Comparison of ENCODE assay signal across 8 cellular contexts in the genomic region with DNA sequence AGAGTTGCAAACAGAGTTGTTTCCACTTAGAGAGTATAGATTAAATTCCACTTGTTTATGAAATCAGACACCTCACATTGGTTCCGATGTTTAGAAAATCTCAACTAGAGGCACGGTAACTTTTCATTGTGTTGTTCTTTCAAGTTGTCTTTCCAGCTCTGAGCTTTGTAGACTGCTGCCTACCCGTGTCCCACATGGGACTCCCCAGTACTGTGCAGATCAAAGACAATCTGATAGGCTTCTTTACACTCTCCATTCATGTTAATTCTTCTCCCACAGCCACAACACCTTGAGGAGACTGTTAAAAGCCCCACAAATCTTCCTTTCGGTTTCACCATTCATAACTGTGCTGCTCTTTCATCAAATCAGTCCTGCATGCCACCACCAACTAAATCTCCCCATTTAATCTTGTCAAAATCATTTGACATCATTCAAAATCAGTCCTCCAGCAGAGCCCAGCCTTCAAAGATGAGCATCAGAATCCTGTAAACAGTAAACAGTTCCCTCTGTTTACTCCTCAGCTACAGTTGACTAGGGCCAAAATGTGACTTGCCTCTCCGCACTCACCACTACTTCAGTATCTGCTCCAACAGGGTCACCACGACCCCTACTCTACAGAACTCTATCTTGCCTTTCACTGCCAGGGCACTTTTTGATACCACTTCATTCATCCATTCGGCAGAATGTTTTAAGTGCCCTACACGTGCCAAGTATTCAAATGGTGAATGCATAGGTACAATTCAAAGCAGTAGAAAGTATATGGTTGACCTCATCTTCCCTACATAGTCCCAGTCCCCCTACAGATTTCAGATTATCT. TPM values are rescaled to one million over a fixed set of nuclear protein-coding genes. Genes with fewer than 3 reads are reported as not detected.
A peak's percentile ranks its signal among the peaks of the same experiment; 100 is the strongest.
DNase-seq lines count a peak whose midpoint lies in the region; ATAC-seq and TF ChIP-seq lines count a peak whose summit lies in the region.

No MANE protein-coding gene starts in this region.

- no peaks in the 10 kb centered on the region for H3K9me3 ChIP-seq in right atrium auricular region

- H3K27me3 Mint-ChIP-seq in T-helper 2 cell treated with Interferon-gamma antibody and Interleukin-4, amounts not matched to agents 5 μg/mL and 100 μg/mL, for 36 hours (ENCODE audit: low read depth): no peaks in the 10 kb centered on the region

- H3K27ac Mint-ChIP-seq in T-helper 2 cell treated with Interferon-gamma antibody and Interleukin-4, amounts not matched to agents 5 μg/mL and 100 μg/mL, for 36 hours: peak overlapping the region; percentile 80

- TF ChIP-seq CTCF in GM06990 (IDR thresholded peaks at IDR 0.05; ENCODE audit: insufficient read depth, low read length, poor library complexity, severe bottlenecking): no peak
- no peak for TF ChIP-seq CTCF in HFF-Myc (IDR thresholded peaks at IDR 0.05; ENCODE audit: low read depth, low read length, missing control alignments)
- TF ChIP-seq CTCF in foreskin keratinocyte (conservative IDR thresholded peaks at IDR 0.05): no peak
- TF ChIP-seq CTCF in right atrium auricular region (IDR thresholded peaks at IDR 0.05): no peak

- H3K4me3 Mint-ChIP-seq in T-helper 2 cell treated with Interferon-gamma antibody and Interleukin-4, amounts not matched to agents 5 μg/mL and 100 μg/mL, for 36 hours: peak overlapping the region; percentile 57

- peaks cover 58% of the 10 kb centered on the region for H3K4me1 Mint-ChIP-seq in T-helper 2 cell treated with Interferon-gamma antibody and Interleukin-4, amounts not matched to agents 5 μg/mL and 100 μg/mL, for 36 hours (ENCODE audit: low read depth)

- H3K4me1 ChIP-seq in foreskin keratinocyte (peaks cover 38% of the 10 kb centered on the region), urinary bladder (ENCODE audit: insufficient read depth) (peaks cover 2% of the 10 kb centered on the region), right atrium auricular region (peaks cover 0 to 74% of the 10 kb centered on the region in 2 donors)

- peaks cover 60% of the 10 kb centered on the region for H3K36me3 Mint-ChIP-seq in T-helper 2 cell treated with Interferon-gamma antibody and Interleukin-4, amounts not matched to agents 5 μg/mL and 100 μg/mL, for 36 hours (ENCODE audit: low read depth)

- DNase-seq in GM06990 (ENCODE audit: extremely low read depth, insufficient read length) (peak; percentile 27), HFF-Myc (ENCODE audit: extremely low read depth, low read depth) (no peak), foreskin keratinocyte (peak in 1 of 2 donors; percentile 45), SKM-1 (lab: John Stamatoyannopoulos, UW; ENCODE audit: unreplicated experiment) (no peak), right atrium auricular region (ENCODE audit: low spot score) (no peak)
- DNase-seq in T-helper 2 cell treated with Interferon-gamma antibody and Interleukin-4, amounts not matched to agents 5 μg/mL and 100 μg/mL, for 36 hours (ENCODE audit: low spot score): peak; percentile 74

- ATAC-seq in foreskin keratinocyte: no peak
- no peak for ATAC-seq in HG03139 (IDR thresholded peaks at IDR 0.05; ENCODE audit: unreplicated experiment)

- H3K27ac ChIP-seq in foreskin keratinocyte (peak overlapping the region; percentile 9), urinary bladder (ENCODE audit: low read depth) (peak overlapping the region; percentile 28), right atrium auricular region (peak overlapping the region in 1 of 2 donors; percentile 28)

- H3K36me3 ChIP-seq in GM06990 (ENCODE audit: control insufficient read depth, insufficient read depth, low read length): no peaks in the 10 kb centered on the region; the same call in 1 of the 2 replicates
- no peaks in the 10 kb centered on the region for H3K36me3 ChIP-seq in urinary bladder (ENCODE audit: insufficient read depth)
- H3K36me3 ChIP-seq in right atrium auricular region: peaks cover 11% of the 10 kb centered on the region

- H3K9me3 Mint-ChIP-seq in T-helper 2 cell treated with Interferon-gamma antibody and Interleukin-4, amounts not matched to agents 5 μg/mL and 100 μg/mL, for 36 hours: no peaks in the 10 kb centered on the region

- 45% methylated on average over 8 of the region's 8 CpGs for WGBS in urinary bladder

- H3K4me3 ChIP-seq in GM06990 (replicated peaks; ENCODE audit: low read depth, low read length) (no peak overlapping the region; the same call in 1 of the 2 replicates), HFF-Myc (replicated peaks; ENCODE audit: low read depth, low read length) (peak overlapping the region; percentile 32), urinary bladder (ENCODE audit: low read depth, low read length) (no peak overlapping the region), right atrium auricular region (no peak overlapping the region)

- H3K27me3 ChIP-seq in GM06990 (replicated peaks; ENCODE audit: control insufficient read depth, insufficient read depth, low read length) (no peaks in the 10 kb centered on the region), foreskin keratinocyte (no peaks in the 10 kb centered on the region), right atrium auricular region (no peaks in the 10 kb centered on the region)

RNA-seq across cellular contexts. Expression of a gene that starts 8.3 kb away (rescaled TPM):
- total RNA-seq in foreskin keratinocyte (7,195 and 7,994 TPM in 2 replicates), urinary bladder (906 TPM), right atrium auricular region (100 to 1,000 TPM; 214 to 388 TPM)
- polyA plus RNA-seq in foreskin keratinocyte (7,399 and 7,770 TPM in 2 replicates), urinary bladder (562 TPM)

Comparison
In these comparisons a context has a peak if more than half of its experiments do, and no peak if none do; other contexts are left out.
1. DNase-seq: peak in GM06990 (single experiment) and T-helper 2 cell treated with Interferon-gamma antibody and Interleukin-4, amounts not matched to agents 5 μg/mL and 100 μg/mL, for 36 hours (single experiment); none in HFF-Myc (single experiment), SKM-1 (single experiment) and right atrium auricular region (single experiment).